ENCODE assay signal across 14 cellular contexts in genomic region chr2:220165401-220165800, GRCh38.
DNase-seq lines count a peak whose midpoint lies in the region; FAIRE-seq and TF ChIP-seq lines count a peak whose summit lies in the region.
"Had no signal": no experiment of that assay in that cellular context is flagged by ENCODE, and none has a peak within 500 bp of the region (broad histone marks: within the 10 kb centered on the region; RNA-seq: fewer than 3 reads in every experiment).

No MANE protein-coding gene starts in this region.

- H3K9me3 Mint-ChIP-seq in H9 (no peaks in the 10 kb centered on the region), neural progenitor cell (peaks cover 9% of the 10 kb centered on the region)

- no peaks in the 10 kb centered on the region for H3K23me2 ChIP-seq in H9 (ENCODE audit: insufficient read length, low read depth, low read length, poor library complexity, severe bottlenecking)

- H3K23ac ChIP-seq in H9 (ENCODE audit: insufficient read length, low read depth, low read length): no peak overlapping the region

- H3K4me2 ChIP-seq in H9 (ENCODE audit: insufficient read depth, insufficient read length, low read length) (no peak overlapping the region), neural progenitor cell (no peak overlapping the region)
- H3K4me2 ChIP-seq: BLaER1 treated with 17β-estradiol and CSF1 and Interleukin-3, amounts not matched to agents 10 nM and 100 nM had no signal

- no peak overlapping the region for H3K18ac ChIP-seq in H9 (ENCODE audit: insufficient read length, low read depth, low read length)

- H3K36me3 ChIP-seq in bronchial epithelial cell (ENCODE audit: control insufficient read depth, insufficient read depth, low read length) (no peaks in the 10 kb centered on the region), neural progenitor cell (no peaks in the 10 kb centered on the region)
- H3K36me3 ChIP-seq: BLaER1 treated with 17β-estradiol and CSF1 and Interleukin-3, amounts not matched to agents 10 nM and 100 nM; vagina had no signal

- no peak overlapping the region for H3K56ac ChIP-seq in H9 (ENCODE audit: insufficient read length, low read depth, low read length)

- H3T11ph ChIP-seq in H9 (ENCODE audit: low read length): no peak overlapping the region

- FAIRE-seq in bronchial epithelial cell (lab: Jason Lieb, UNC): no peak
- FAIRE-seq: endothelial cell of umbilical vein had no signal

- H3K4me3 Mint-ChIP-seq in H9 (no peak overlapping the region), neural progenitor cell (no peak overlapping the region)
- H3K4me3 Mint-ChIP-seq: naive thymus-derived CD4-positive, alpha-beta T cell had no signal

- no peak overlapping the region for H3K4me3 ChIP-seq in bronchial epithelial cell (ENCODE audit: low read depth, low read length)
- no peak overlapping the region for H3K4me3 ChIP-seq in neural progenitor cell
- H3K4me3 ChIP-seq: BLaER1 treated with 17β-estradiol and CSF1 and Interleukin-3, amounts not matched to agents 10 nM and 100 nM; vagina had no signal

- no peak overlapping the region for H2BK120ac ChIP-seq in H9 (ENCODE audit: low read depth, low read length, poor library complexity, severe bottlenecking)

- WGBS in H9 (ENCODE audit: extremely low coverage, insufficient read length, low lambda C conversion rate): no CpG with 5 or more reads among the region's 4 CpGs

- H3K4me1 ChIP-seq in H9 (ENCODE audit: insufficient read depth, low read length) (no peaks in the 10 kb centered on the region), neural progenitor cell (no peaks in the 10 kb centered on the region)
- H3K4me1 ChIP-seq: BLaER1 treated with 17β-estradiol and CSF1 and Interleukin-3, amounts not matched to agents 10 nM and 100 nM; vagina had no signal

- DNase-seq in H9 (peak; percentile 39), NCI-H2196 treated with DMSO at 0.1 percent for 48 hours (lab: John Stamatoyannopoulos, UW; ENCODE audit: unreplicated experiment) (peak; percentile 38), bronchial epithelial cell (ENCODE audit: low read depth) (peak; percentile 66), neural progenitor cell (ENCODE audit: low spot score) (peak; percentile 36), GF-D8 (lab: John Stamatoyannopoulos, UW) (no peak), H4 (ENCODE audit: low spot score) (no peak), glomerular visceral epithelial cell (ENCODE audit: extremely low spot score) (no peak), D341Med (ENCODE audit: low spot score) (no peak)
- DNase-seq: anterior cingulate cortex; naive thymus-derived CD4-positive, alpha-beta T cell; T1000 had no signal

- no peak overlapping the region for H2AFZ ChIP-seq in H9 (ENCODE audit: low read length)
- peak overlapping the region; percentile 14 for H2AFZ ChIP-seq in neural progenitor cell (replicated peaks)

- no peak overlapping the region for H3K27ac ChIP-seq in H9 (ENCODE audit: insufficient read length, low read depth, low read length)
- no peak overlapping the region for H3K27ac ChIP-seq in neural progenitor cell
- H3K27ac ChIP-seq: BLaER1 treated with 17β-estradiol and CSF1 and Interleukin-3, amounts not matched to agents 10 nM and 100 nM; vagina had no signal

- H2BK12ac ChIP-seq in H9 (ENCODE audit: insufficient read length, low read depth, low read length): no peak overlapping the region

- H3K27ac Mint-ChIP-seq in H9 (no peak overlapping the region), neural progenitor cell (no peak overlapping the region)
- H3K27ac Mint-ChIP-seq: naive thymus-derived CD4-positive, alpha-beta T cell had no signal

- no peak overlapping the region for H3K4ac ChIP-seq in H9 (ENCODE audit: low read depth, low read length)

- no peak overlapping the region for H2BK15ac ChIP-seq in H9 (ENCODE audit: low read depth, low read length)

- no peaks in the 10 kb centered on the region for H3K79me1 ChIP-seq in H9 (ENCODE audit: insufficient read depth, low read depth, low read length, poor library complexity, severe bottlenecking)

- no peak overlapping the region for H4K91ac ChIP-seq in H9 (ENCODE audit: insufficient read length, low read depth, low read length)

- H2BK20ac ChIP-seq in H9 (ENCODE audit: low read depth, low read length, poor library complexity, severe bottlenecking): no peak overlapping the region

- H3K9me3 ChIP-seq in H9 (ENCODE audit: control insufficient read depth, low read depth, low read length): no peaks in the 10 kb centered on the region
- H3K9me3 ChIP-seq in neural progenitor cell (ENCODE audit: low read depth): no peaks in the 10 kb centered on the region
- H3K9me3 ChIP-seq: vagina had no signal

- H4K5ac ChIP-seq in H9 (ENCODE audit: insufficient read length, low read depth, low read length): no peak overlapping the region

- H3K27me3 ChIP-seq in H9 (ENCODE audit: insufficient read depth, low read length) (no peaks in the 10 kb centered on the region), bronchial epithelial cell (ENCODE audit: control insufficient read depth, insufficient read depth, low read length) (no peaks in the 10 kb centered on the region), neural progenitor cell (no peaks in the 10 kb centered on the region)
- H3K27me3 ChIP-seq: BLaER1 treated with 17β-estradiol and CSF1 and Interleukin-3, amounts not matched to agents 10 nM and 100 nM; vagina had no signal

- no peaks in the 10 kb centered on the region for H3K36me3 Mint-ChIP-seq in H9 (ENCODE audit: insufficient read depth in 1 of 3, low read depth in 3 of 3)
- no peaks in the 10 kb centered on the region for H3K36me3 Mint-ChIP-seq in neural progenitor cell
- H3K36me3 Mint-ChIP-seq: naive thymus-derived CD4-positive, alpha-beta T cell had no signal

- no peaks in the 10 kb centered on the region; the same call in 1 of the 2 replicates for H3K27me3 Mint-ChIP-seq in H9 (ENCODE audit: low read depth)
- no peaks in the 10 kb centered on the region for H3K27me3 Mint-ChIP-seq in neural progenitor cell (ENCODE audit: insufficient read depth, low read depth)

- H3K14ac ChIP-seq in H9 (ENCODE audit: insufficient read depth, low read length): no peak overlapping the region

- H2AK5ac ChIP-seq in H9 (ENCODE audit: insufficient read length, low read length): no peak overlapping the region

- no peaks in the 10 kb centered on the region for H4K20me1 ChIP-seq in H9 (ENCODE audit: control insufficient read depth, insufficient read depth, insufficient read length)
- no peaks in the 10 kb centered on the region for H4K20me1 ChIP-seq in neural progenitor cell (ENCODE audit: low read depth)
- H4K20me1 ChIP-seq: BLaER1 treated with 17β-estradiol and CSF1 and Interleukin-3, amounts not matched to agents 10 nM and 100 nM had no signal

- H2BK5ac ChIP-seq in H9 (ENCODE audit: insufficient read length, low read length): no peak overlapping the region

- no peaks in the 10 kb centered on the region for H3F3A ChIP-seq in neural progenitor cell (ENCODE audit: low read depth)

- no peak overlapping the region for H4K8ac ChIP-seq in H9 (replicated peaks; ENCODE audit: insufficient read length, low read depth, low read length)

- peaks cover 2% of the 10 kb centered on the region; the same call in 1 of the 2 replicates for H3K79me2 ChIP-seq in H9 (ENCODE audit: insufficient read depth, low read length)
- no peaks in the 10 kb centered on the region for H3K79me2 ChIP-seq in neural progenitor cell (ENCODE audit: low read depth)

- TF ChIP-seq CTCF in H9 (conservative IDR thresholded peaks at IDR 0.05): peak; percentile 63
- TF ChIP-seq CTCF in bronchial epithelial cell (IDR thresholded peaks at IDR 0.05; ENCODE audit: insufficient read depth, low read length, severe bottlenecking): peak; percentile 56
- TF ChIP-seq CTCF in neural progenitor cell (IDR thresholded peaks at IDR 0.05): peak; percentile 37

- H3K9ac ChIP-seq in H9 (ENCODE audit: extremely low read depth, insufficient read length, low read length) (no peak overlapping the region), neural progenitor cell (no peak overlapping the region)
- H3K9ac ChIP-seq: BLaER1 treated with 17β-estradiol and CSF1 and Interleukin-3, amounts not matched to agents 10 nM and 100 nM had no signal

- H3K4me1 Mint-ChIP-seq in H9 (peaks cover 2 to 6% of the 10 kb centered on the region in 2 experiments), neural progenitor cell (peaks cover 9% of the 10 kb centered on the region)
- H3K4me1 Mint-ChIP-seq: naive thymus-derived CD4-positive, alpha-beta T cell had no signal

Comparison
In these comparisons a context has a peak if more than half of its experiments do, and no peak if none do; other contexts are left out.
1. DNase-seq: peak in H9 (single experiment), NCI-H2196 treated with DMSO at 0.1 percent for 48 hours (single experiment), bronchial epithelial cell (single experiment) and neural progenitor cell (single experiment); none in GF-D8 (single experiment), H4 (single experiment), glomerular visceral epithelial cell (single experiment) and D341Med (single experiment).
2. Peak in every context shown above with its lines, with median percentiles within 50 percentile points of each other: CTCF ChIP-seq.